ENCODE assay signal across 9 cellular contexts in the genomic region with DNA sequence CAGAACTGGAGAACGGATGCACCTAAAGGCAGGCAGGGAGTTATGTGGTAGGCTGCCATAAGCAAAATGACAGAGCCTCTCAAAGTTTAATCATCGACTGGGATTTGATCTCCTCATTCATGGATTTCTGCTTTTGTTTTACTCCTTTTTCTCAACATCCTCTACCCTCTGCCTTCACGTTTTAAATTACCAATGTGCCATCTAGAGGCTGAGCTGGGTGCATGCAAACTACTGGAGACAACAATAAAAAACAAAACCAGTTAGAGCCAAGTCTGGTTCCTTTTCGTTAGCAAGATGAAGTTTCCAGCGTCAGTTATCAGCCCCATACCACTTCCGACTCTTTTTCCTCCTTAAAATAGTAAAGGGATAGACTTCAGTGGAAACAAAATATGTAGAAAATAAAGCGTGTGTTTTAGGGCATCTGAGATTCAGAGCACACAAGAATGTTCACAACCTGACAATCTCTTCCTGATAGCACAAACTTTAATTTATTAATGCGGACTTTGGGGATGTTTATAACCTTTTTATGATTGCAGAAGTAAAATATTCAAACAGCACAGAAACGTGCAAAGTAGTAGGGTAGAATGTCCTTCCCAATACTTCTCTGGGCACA.
DNase-seq lines count a peak whose midpoint lies in the region; ATAC-seq and TF ChIP-seq lines count a peak whose summit lies in the region.
"Had no signal": no experiment of that assay in that cellular context is flagged by ENCODE, and none has a peak within 500 bp of the region (broad histone marks: within the 10 kb centered on the region; RNA-seq: fewer than 3 reads in every experiment).

No MANE protein-coding gene starts in this region.

- peak in 2 of 3 experiments; percentile 11 to 16 for DNase-seq in NCI-H1417 (lab: John Stamatoyannopoulos, UW)
- no peak for DNase-seq in NCI-H1417 treated with DMSO at 0.1 percent for 48 hours (lab: John Stamatoyannopoulos, UW)
- DNase-seq in RKO (ENCODE audit: low spot score) = peak; percentile 32
- peak; percentile 52 for DNase-seq in fibroblast of pulmonary artery (ENCODE audit: low read depth)
- peak; percentile 52 for DNase-seq in superior temporal gyrus (ENCODE audit: extremely low spot score)
- DNase-seq in D341Med (ENCODE audit: low spot score) = no peak
- DNase-seq: stimulated activated CD4-positive, alpha-beta T cell treated with anti-CD3 and anti-CD28 coated beads, Interleukin-2, amount 100 ng/mL, for 24 hours had no signal

- ATAC-seq in GM21529 (IDR thresholded peaks at IDR 0.05; ENCODE audit: unreplicated experiment) = no peak
- ATAC-seq in GM21526 (IDR thresholded peaks at IDR 0.05; ENCODE audit: low FRiP score, unreplicated experiment) = no peak

- TF ChIP-seq CTCF in fibroblast of pulmonary artery (IDR thresholded peaks at IDR 0.05; ENCODE audit: low read length, missing control alignments) = peak; percentile 74

- no peak overlapping the region for H3K4me3 ChIP-seq in fibroblast of pulmonary artery (replicated peaks; ENCODE audit: low read depth, low read length)

Comparison
In these comparisons a context has a peak if more than half of its experiments do, and no peak if none do; other contexts are left out.
1. DNase-seq: peak in NCI-H1417 (2 of 3), RKO (single experiment), fibroblast of pulmonary artery (single experiment) and superior temporal gyrus (single experiment); none in NCI-H1417 treated with DMSO at 0.1 percent for 48 hours (single experiment) and D341Med (single experiment).